9 cellular contexts compared by ENCODE assay signal in genomic region chr3:194632211-194632982, GRCh38. TPM values are rescaled to one million over a fixed set of nuclear protein-coding genes. Genes with fewer than 3 reads are reported as not detected.
DNase-seq lines count a peak whose midpoint lies in the region; ATAC-seq, FAIRE-seq and TF ChIP-seq lines count a peak whose summit lies in the region.
"Had no signal": no experiment of that assay in that cellular context is flagged by ENCODE, and none has a peak within 500 bp of the region (broad histone marks: within the 10 kb centered on the region; RNA-seq: fewer than 3 reads in every experiment).

No MANE protein-coding gene starts in this region.

- DNase-seq in T-helper 1 cell = no peak
- DNase-seq in body of pancreas = peak in 3 of 4 donors; percentile 2 to 17 (median 12)
- no peak for DNase-seq in keratinocyte (ENCODE audit: low read depth, low spot score)
- peak in 1 of 2 donors; percentile 24 for DNase-seq in stimulated activated naive CD8-positive, alpha-beta T cell treated with anti-CD3 and anti-CD28 coated beads, Interleukin-15, amount 100 ng/mL, for 72 hours
- no peak for DNase-seq in superior temporal gyrus (ENCODE audit: extremely low spot score)

- H3K36me3 ChIP-seq in Loucy (ENCODE audit: insufficient read depth, low read length) = 0 out of 2 replicates have a peak, but pooled peaks cover 3% of the 10 kb centered on the region
- H3K36me3 ChIP-seq in body of pancreas (replicated peaks in 1 of 2; ENCODE audit: insufficient read depth in 1 of 2, low read depth in 2 of 2) = no peaks in the 10 kb centered on the region
- peaks cover under 1 to 4% of the 10 kb centered on the region in 2 experiments for H3K36me3 ChIP-seq in keratinocyte (ENCODE audit: control insufficient read depth in 2 of 2, extremely low read depth in 1 of 2, insufficient read depth in 2 of 2, low read length in 2 of 2)

- H3F3A ChIP-seq in Loucy (ENCODE audit: low read depth) = no peaks in the 10 kb centered on the region; the same call in 1 of the 2 replicates

- H3K79me2 ChIP-seq in Loucy (ENCODE audit: insufficient read depth, low read length) (peaks cover 14% of the 10 kb centered on the region), keratinocyte (ENCODE audit: control insufficient read depth, insufficient read depth, low read length) (peaks cover 5% of the 10 kb centered on the region)

- H3K4me2 ChIP-seq in Loucy (ENCODE audit: low read depth, low read length, poor library complexity, severe bottlenecking) = peak overlapping the region; percentile 71
- H3K4me2 ChIP-seq in keratinocyte (ENCODE audit: control insufficient read depth, extremely low read depth, insufficient read depth, low read depth, low read length) = peak overlapping the region; percentile 82

- peak overlapping the region; percentile 78 for H3K4me3 Mint-ChIP-seq in T-helper 1 cell treated with Interleukin-12 subunit alpha and Interleukin-12 subunit beta and Interleukin-4 antibody, amounts not matched to agents 30 μg/mL and 1 μg/mL, for 36 hours
- H3K4me3 Mint-ChIP-seq in stimulated activated naive CD8-positive, alpha-beta T cell treated with anti-CD3 and anti-CD28 coated beads, Interleukin-15, amount 100 ng/mL, for 72 hours = peak overlapping the region; percentile 86 to 90

- ATAC-seq in body of pancreas = peak; percentile 11
- ATAC-seq in stimulated activated naive CD8-positive, alpha-beta T cell treated with anti-CD3 and anti-CD28 coated beads, Interleukin-15, amount 100 ng/mL, for 72 hours = peak; percentile 34
- ATAC-seq in GM21737 (IDR thresholded peaks at IDR 0.05; ENCODE audit: unreplicated experiment) = no peak

- peaks cover 3% of the 10 kb centered on the region for H3K9me3 Mint-ChIP-seq in T-helper 1 cell treated with Interleukin-12 subunit alpha and Interleukin-12 subunit beta and Interleukin-4 antibody, amounts not matched to agents 30 μg/mL and 1 μg/mL, for 36 hours
- no peaks in the 10 kb centered on the region for H3K9me3 Mint-ChIP-seq in stimulated activated naive CD8-positive, alpha-beta T cell treated with anti-CD3 and anti-CD28 coated beads, Interleukin-15, amount 100 ng/mL, for 72 hours

- no peak overlapping the region for H3K27ac Mint-ChIP-seq in T-helper 1 cell treated with Interleukin-12 subunit alpha and Interleukin-12 subunit beta and Interleukin-4 antibody, amounts not matched to agents 30 μg/mL and 1 μg/mL, for 36 hours
- peak overlapping the region in 1 of 2 donors; percentile 40 for H3K27ac Mint-ChIP-seq in stimulated activated naive CD8-positive, alpha-beta T cell treated with anti-CD3 and anti-CD28 coated beads, Interleukin-15, amount 100 ng/mL, for 72 hours

- H3K4me1 Mint-ChIP-seq in T-helper 1 cell treated with Interleukin-12 subunit alpha and Interleukin-12 subunit beta and Interleukin-4 antibody, amounts not matched to agents 30 μg/mL and 1 μg/mL, for 36 hours (ENCODE audit: low read depth) = peaks cover 2% of the 10 kb centered on the region
- H3K4me1 Mint-ChIP-seq in stimulated activated naive CD8-positive, alpha-beta T cell treated with anti-CD3 and anti-CD28 coated beads, Interleukin-15, amount 100 ng/mL, for 72 hours = no peaks in the 10 kb centered on the region

- no peaks in the 10 kb centered on the region for H3K9me2 ChIP-seq in Loucy (replicated peaks; ENCODE audit: low read depth, low read length)

- H3K4me1 ChIP-seq in Loucy (ENCODE audit: insufficient read depth, low read length, poor library complexity, severe bottlenecking) (peaks cover 5% of the 10 kb centered on the region), body of pancreas (peaks cover 8% of the 10 kb centered on the region), keratinocyte (ENCODE audit: control insufficient read depth, extremely low read depth, insufficient read depth, low read length) (no peaks in the 10 kb centered on the region)

- TF ChIP-seq CTCF in Loucy (conservative IDR thresholded peaks at IDR 0.05; ENCODE audit: low read length) (no peak), body of pancreas (IDR thresholded peaks at IDR 0.05) (no peak), keratinocyte (optimal IDR thresholded peaks at IDR 0.05 in 1 of 3, IDR thresholded peaks at IDR 0.05 in 1 of 3, conservative IDR thresholded peaks at IDR 0.05 in 1 of 3; ENCODE audit: extremely low read depth in 1 of 3, insufficient read depth in 2 of 3, low read length in 3 of 3) (no peak)

- H3K9me1 ChIP-seq in keratinocyte (ENCODE audit: control insufficient read depth, extremely low read depth, insufficient read depth, low read length) = no peaks in the 10 kb centered on the region

- WGBS in body of pancreas, 2 donors = 40 to 47% methylated on average over 13 to 17 of the region's 17 CpGs

- H3K9me3 ChIP-seq in Loucy (ENCODE audit: insufficient read depth, low read depth, low read length) = peaks cover 3% of the 10 kb centered on the region; the same call in 1 of the 2 replicates
- no peaks in the 10 kb centered on the region for H3K9me3 ChIP-seq in body of pancreas
- peaks cover 4% of the 10 kb centered on the region for H3K9me3 ChIP-seq in keratinocyte (ENCODE audit: control insufficient read depth, low read depth, low read length)

- H2AFZ ChIP-seq in Loucy (ENCODE audit: low read length) (peak overlapping the region; percentile 91), keratinocyte (ENCODE audit: control insufficient read depth, low read length) (peak overlapping the region; percentile 78)

- H3K27me3 ChIP-seq in Loucy (ENCODE audit: insufficient read depth, low read length, poor library complexity, severe bottlenecking) (no peaks in the 10 kb centered on the region), body of pancreas (no peaks in the 10 kb centered on the region), keratinocyte (ENCODE audit: control insufficient read depth, extremely low read depth, insufficient read depth, low read length) (no peaks in the 10 kb centered on the region)

- H3K4me3 ChIP-seq in Loucy (ENCODE audit: low read length, poor library complexity, severe bottlenecking) (peak overlapping the region; percentile 95), body of pancreas (peak overlapping the region in 1 of 2 donors; percentile 35), keratinocyte (ENCODE audit: control insufficient read depth in 2 of 3, extremely low read depth in 1 of 3, insufficient read depth in 2 of 3, low read depth in 1 of 3, low read length in 3 of 3) (peak overlapping the region; percentile 58 to 85 (median 78))

- H3K27ac ChIP-seq in body of pancreas = peak overlapping the region; percentile 39 to 82 (median 48)
- H3K27ac ChIP-seq in keratinocyte (ENCODE audit: control insufficient read depth, insufficient read depth, low read length) = peak overlapping the region; percentile 52

- intact Hi-C loops in body of pancreas (cut with DNase I) = no loop called here

- no peak for TF ChIP-seq POLR2A in body of pancreas (IDR thresholded peaks at IDR 0.05)

- H3K27me3 Mint-ChIP-seq in T-helper 1 cell treated with Interleukin-12 subunit alpha and Interleukin-12 subunit beta and Interleukin-4 antibody, amounts not matched to agents 30 μg/mL and 1 μg/mL, for 36 hours (ENCODE audit: low read depth) = no peaks in the 10 kb centered on the region
- no peaks in the 10 kb centered on the region for H3K27me3 Mint-ChIP-seq in stimulated activated naive CD8-positive, alpha-beta T cell treated with anti-CD3 and anti-CD28 coated beads, Interleukin-15, amount 100 ng/mL, for 72 hours

- H3K9ac ChIP-seq in Loucy (ENCODE audit: low read depth, low read length, poor library complexity, severe bottlenecking) (peak overlapping the region; percentile 91), keratinocyte (ENCODE audit: control insufficient read depth, extremely low read depth, insufficient read depth, low read length) (peak overlapping the region; percentile 74)

- H3K36me3 Mint-ChIP-seq in T-helper 1 cell treated with Interleukin-12 subunit alpha and Interleukin-12 subunit beta and Interleukin-4 antibody, amounts not matched to agents 30 μg/mL and 1 μg/mL, for 36 hours (ENCODE audit: low read depth) = no peaks in the 10 kb centered on the region

- FAIRE-seq in keratinocyte (lab: Jason Lieb, UNC) = peak; percentile 26
- FAIRE-seq: frontal cortex had no signal

- dilution Hi-C loops in keratinocyte (cut with MboI; ENCODE audit: extremely low pct_ligation_motif_present, low sequenced_read_pairs) = no loop called here

- no peaks in the 10 kb centered on the region for H4K20me1 ChIP-seq in Loucy (ENCODE audit: insufficient read depth, low read length, poor library complexity, severe bottlenecking)
- H4K20me1 ChIP-seq in keratinocyte (ENCODE audit: control insufficient read depth, extremely low read depth, insufficient read depth, low read length) = no peaks in the 10 kb centered on the region

RNA-seq across cellular contexts. Expression of gene TMEM44, which starts 0.8 kb away (rescaled TPM):
- 1 to 10 TPM; 1.8 to 9.6 TPM for total RNA-seq in body of pancreas
- 13.3 to 19.1 TPM (median 16.6 TPM) in 3 replicates for polyA plus RNA-seq in keratinocyte
- polyA plus RNA-seq in keratinocyte (2011; ENCODE audit: low read depth) = 4.4 TPM
- polyA plus RNA-seq in keratinocyte (2011; cell fraction: cytosol; rRNA removed) = 9.9 and 13.3 TPM in 2 replicates
- 39.7 and 55.1 TPM in 2 replicates for polyA plus RNA-seq in keratinocyte (2011; cell fraction: nucleus; rRNA removed)
- polyA plus RNA-seq in keratinocyte (2012; ENCODE audit: low replicate concordance) = 7.3 and 17.4 TPM in 2 replicates
- 14.2 to 17.5 TPM (median 16.5 TPM) in 3 replicates for polyA minus RNA-seq in keratinocyte
- 21.1 TPM for polyA minus RNA-seq in keratinocyte (2011; cell fraction: cytosol; rRNA and poly(A)+ RNA removed)
- 21.3 and 22.2 TPM in 2 replicates for polyA minus RNA-seq in keratinocyte (2011; cell fraction: nucleus; rRNA and poly(A)+ RNA removed)

RNA-seq across cellular contexts. Expression of gene LSG1, which starts 39.6 kb away (rescaled TPM):
- total RNA-seq in body of pancreas = 10 to 100 TPM; 30.1 to 36.9 TPM
- polyA plus RNA-seq in keratinocyte = 33.3 to 43.0 TPM (median 40.7 TPM) in 3 replicates
- 54.6 TPM for polyA plus RNA-seq in keratinocyte (2011; ENCODE audit: low read depth)
- 18.1 and 23.9 TPM in 2 replicates for polyA plus RNA-seq in keratinocyte (2011; cell fraction: cytosol; rRNA removed)
- polyA plus RNA-seq in keratinocyte (2011; cell fraction: nucleus; rRNA removed) = 70.1 and 79.6 TPM in 2 replicates
- polyA plus RNA-seq in keratinocyte (2012; ENCODE audit: low replicate concordance) = 16.8 and 25.8 TPM in 2 replicates
- polyA minus RNA-seq in keratinocyte = 11.2 to 52.5 TPM (median 37.1 TPM) in 3 replicates
- 13.6 TPM for polyA minus RNA-seq in keratinocyte (2011; cell fraction: cytosol; rRNA and poly(A)+ RNA removed)
- polyA minus RNA-seq in keratinocyte (2011; cell fraction: nucleus; rRNA and poly(A)+ RNA removed) = 27.6 and 55.8 TPM in 2 replicates

RNA-seq across cellular contexts. Expression of gene FAM43A, which starts 53.3 kb away (rescaled TPM):
- total RNA-seq in body of pancreas = 1 to 10 TPM; 5.2 to 5.3 TPM
- polyA plus RNA-seq in keratinocyte = 0.68 to 1.7 TPM (median 1.1 TPM) in 3 replicates
- polyA plus RNA-seq in keratinocyte (2011; ENCODE audit: low read depth) = 2.7 TPM
- polyA plus RNA-seq in keratinocyte (2011; cell fraction: cytosol; rRNA removed) = 0.55 and 1.3 TPM in 2 replicates
- polyA plus RNA-seq in keratinocyte (2011; cell fraction: nucleus; rRNA removed) = 5.1 and 7.2 TPM in 2 replicates
- 1.0 and 14.5 TPM in 2 replicates for polyA plus RNA-seq in keratinocyte (2012; ENCODE audit: low replicate concordance)
- polyA minus RNA-seq in keratinocyte = 0.16 to 0.49 TPM (median 0.46 TPM) in 3 replicates
- 2.3 TPM for polyA minus RNA-seq in keratinocyte (2011; cell fraction: cytosol; rRNA and poly(A)+ RNA removed)
- 4.0 and 4.1 TPM in 2 replicates for polyA minus RNA-seq in keratinocyte (2011; cell fraction: nucleus; rRNA and poly(A)+ RNA removed)

Comparison
In these comparisons a context has a peak if more than half of its experiments do, and no peak if none do; other contexts are left out.
1. DNase-seq: peak in body of pancreas (3 of 4); none in T-helper 1 cell (0 of 5), keratinocyte (single experiment) and superior temporal gyrus (single experiment).